Comparison of ENCODE assay signal across 1 cellular context in the genomic region with DNA sequence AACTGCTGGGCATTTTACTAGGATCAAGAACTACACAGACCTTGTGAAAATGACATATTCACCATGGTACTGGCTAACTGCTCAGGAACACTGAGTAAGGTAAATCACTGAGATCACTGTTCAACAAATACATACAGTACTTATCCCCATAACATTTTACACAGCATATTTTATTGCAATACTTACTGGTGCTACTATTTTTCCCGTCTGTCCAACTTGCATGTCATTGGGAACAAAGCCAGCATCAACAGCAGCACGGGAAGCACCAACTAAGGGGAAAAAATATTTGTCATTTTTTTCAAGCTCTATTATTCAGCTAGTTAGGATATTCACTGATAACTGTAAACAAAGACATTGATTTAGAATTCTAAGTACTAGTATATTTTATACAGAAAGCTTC.
TF ChIP-seq lines count a peak whose summit lies in the region.

No MANE protein-coding gene starts in this region.

TF ChIP-seq in endothelial cell of umbilical vein, 7 proteins besides CTCF, POLR2A, EP300 and RAD21:
- TF ChIP-seq EZH2 (IDR thresholded peaks at IDR 0.05; ENCODE audit: borderline replicate concordance, low read depth, low read length, severe bottlenecking) (no peak), MYC (IDR thresholded peaks at IDR 0.05; ENCODE audit: low read depth, low read length) (no peak), JUN (IDR thresholded peaks at IDR 0.05; ENCODE audit: borderline replicate concordance, insufficient read depth, insufficient read length, low read depth) (no peak), POLR2AphosphoS5 (IDR thresholded peaks at IDR 0.05; ENCODE audit: insufficient read depth, low read depth, low read length) (no peak), GATA2 (IDR thresholded peaks at IDR 0.05; ENCODE audit: insufficient read depth, insufficient read length, low read depth, low read length) (no peak), FOS (IDR thresholded peaks at IDR 0.05; ENCODE audit: borderline replicate concordance, insufficient read depth, low read length) (no peak)
- TF ChIP-seq, protein P1, sequence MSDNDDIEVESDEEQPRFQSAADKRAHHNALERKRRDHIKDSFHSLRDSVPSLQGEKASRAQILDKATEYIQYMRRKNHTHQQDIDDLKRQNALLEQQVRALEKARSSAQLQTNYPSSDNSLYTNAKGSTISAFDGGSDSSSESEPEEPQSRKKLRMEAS (IDR thresholded peaks at IDR 0.05; ENCODE audit: insufficient read depth, insufficient read length): no peak
